ENCODE assay signal across 8 cellular contexts in genomic region chr3:28286595-28286994, GRCh38. TPM values are rescaled to one million over a fixed set of nuclear protein-coding genes. Genes with fewer than 3 reads are reported as not detected.
DNase-seq lines count a peak whose midpoint lies in the region; ATAC-seq, FAIRE-seq and TF ChIP-seq lines count a peak whose summit lies in the region.

No MANE protein-coding gene starts in this region.

- no peak overlapping the region for H3K27ac ChIP-seq in SU-DHL-6 (ENCODE audit: low read depth, low read length)

- H3K36me3 ChIP-seq in SU-DHL-6 (ENCODE audit: low read length) = no peaks in the 10 kb centered on the region
- H3K36me3 ChIP-seq in MG63 = no peaks in the 10 kb centered on the region

- H2AFZ ChIP-seq in SU-DHL-6 (ENCODE audit: low read depth, low read length, severe bottlenecking) = no peak overlapping the region

- peak; percentile 90 for ATAC-seq in GM21576 (IDR thresholded peaks at IDR 0.05; ENCODE audit: unreplicated experiment)

- FAIRE-seq in HTR-8/SVneo (lab: Jason Lieb, UNC) = no peak

- H3K4me3 ChIP-seq in SU-DHL-6 (ENCODE audit: insufficient read depth, low read length, poor library complexity, severe bottlenecking) = no peak overlapping the region
- H3K4me3 ChIP-seq in foreskin fibroblast (ENCODE audit: low read depth in 1 of 2, low read length in 2 of 2) = no peak overlapping the region
- H3K4me3 ChIP-seq in MG63 = no peak overlapping the region

- DNase-seq in NCI-H1694 treated with DMSO at 0.1 percent for 48 hours (lab: John Stamatoyannopoulos, UW) = peak; percentile 1
- DNase-seq in NCI-H1694 (lab: John Stamatoyannopoulos, UW) = no peak
- peak; percentile 19 for DNase-seq in HTR-8/SVneo (ENCODE audit: insufficient read length, low spot score)
- peak; percentile 10 to 62 for DNase-seq in foreskin fibroblast
- peak; percentile 11 for DNase-seq in putamen (ENCODE audit: low spot score)
- DNase-seq in MG63 = no peak

- no peaks in the 10 kb centered on the region; the same call in 1 of the 2 replicates for H4K20me1 ChIP-seq in SU-DHL-6 (ENCODE audit: low read depth, low read length)

- TF ChIP-seq CTCF in SU-DHL-6 (IDR thresholded peaks at IDR 0.05; ENCODE audit: insufficient read depth, low read length, poor library complexity, severe bottlenecking) = peak; percentile 32
- TF ChIP-seq CTCF in foreskin fibroblast (IDR thresholded peaks at IDR 0.05; ENCODE audit: low read depth, low read length) = peak; percentile 40

- H3K79me2 ChIP-seq in SU-DHL-6 (ENCODE audit: insufficient read depth, low read length) = no peaks in the 10 kb centered on the region

- no peaks in the 10 kb centered on the region for H3K9me2 ChIP-seq in SU-DHL-6 (replicated peaks; ENCODE audit: insufficient read depth, low read length)

- H3F3A ChIP-seq in SU-DHL-6 (ENCODE audit: insufficient read depth) = no peaks in the 10 kb centered on the region

- no peak overlapping the region for H3K9ac ChIP-seq in SU-DHL-6 (ENCODE audit: low read length)

- no peak overlapping the region for H3K4me2 ChIP-seq in SU-DHL-6 (ENCODE audit: low read depth, low read length, poor library complexity, severe bottlenecking)

- H3K27me3 ChIP-seq in SU-DHL-6 (ENCODE audit: low read length) = no peaks in the 10 kb centered on the region
- H3K27me3 ChIP-seq in MG63 = no peaks in the 10 kb centered on the region

- H3K9me3 ChIP-seq in SU-DHL-6 (ENCODE audit: insufficient read depth, low read length) (no peaks in the 10 kb centered on the region), MG63 (0 out of 2 replicates have a peak, but pooled peaks cover 2% of the 10 kb centered on the region)

RNA-seq across cellular contexts. Expression of gene CMC1, which starts 45.2 kb away (rescaled TPM):
- total RNA-seq in MG63 (2014; rRNA removed; shearing (Covaris generic); ENCODE audit: low replicate concordance) = 18.0 and 18.9 TPM in 2 replicates

Comparison
In these comparisons a context has a peak if more than half of its experiments do, and no peak if none do; other contexts are left out.
1. DNase-seq: peak in NCI-H1694 treated with DMSO at 0.1 percent for 48 hours (single experiment), HTR-8/SVneo (single experiment), foreskin fibroblast (2 of 2) and putamen (single experiment); none in NCI-H1694 (single experiment) and MG63 (single experiment).